ENCODE assay signal across 14 cellular contexts in the genomic region with DNA sequence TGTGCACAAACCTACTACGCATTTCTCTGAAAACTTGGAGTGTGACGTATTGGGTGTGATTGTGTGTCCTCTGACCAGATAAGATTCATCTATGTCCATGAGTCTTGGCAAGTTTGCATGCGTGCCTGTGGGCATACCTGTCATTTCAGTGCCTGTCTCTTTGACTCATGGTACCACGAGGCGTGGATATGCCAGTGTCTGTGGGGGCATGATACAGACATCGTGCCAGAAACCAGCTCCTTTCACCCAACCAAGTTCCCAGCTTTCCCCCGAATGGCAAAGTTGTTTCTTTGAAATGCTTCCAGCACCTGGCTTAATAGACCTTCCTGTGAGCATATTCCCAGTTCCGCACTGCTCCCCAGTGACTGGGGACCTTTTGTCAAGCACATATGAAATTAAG.
DNase-seq lines count a peak whose midpoint lies in the region; ATAC-seq and TF ChIP-seq lines count a peak whose summit lies in the region.
"Had no signal": no experiment of that assay in that cellular context is flagged by ENCODE, and none has a peak within 500 bp of the region (broad histone marks: within the 10 kb centered on the region; RNA-seq: fewer than 3 reads in every experiment).

No MANE protein-coding gene starts in this region.

- H3K14ac ChIP-seq in H9 (ENCODE audit: insufficient read depth, low read length) = no peak overlapping the region

- H3K27ac ChIP-seq in H9 (ENCODE audit: insufficient read length, low read depth, low read length) = no peak overlapping the region
- H3K27ac ChIP-seq: BLaER1 had no signal

- H3K9ac ChIP-seq in H9 (ENCODE audit: extremely low read depth, insufficient read length, low read length) = no peak overlapping the region
- H3K9ac ChIP-seq: BLaER1 had no signal

- no peak overlapping the region for H2BK120ac ChIP-seq in H9 (ENCODE audit: low read depth, low read length, poor library complexity, severe bottlenecking)

- H4K8ac ChIP-seq in H9 (replicated peaks; ENCODE audit: insufficient read length, low read depth, low read length) = no peak overlapping the region

- H3K27me3 ChIP-seq in H9 (ENCODE audit: insufficient read depth, low read length) = no peaks in the 10 kb centered on the region
- H3K27me3 ChIP-seq: BLaER1 had no signal

- H3K27ac Mint-ChIP-seq in activated naive CD8-positive, alpha-beta T cell treated with anti-CD3 and anti-CD28 coated beads, Interleukin-2, amount 10 ng/mL, durations not matched to agents 7 days and 5 days = no peak overlapping the region
- H3K27ac Mint-ChIP-seq in activated naive CD8-positive, alpha-beta T cell treated with anti-CD3 and anti-CD28 coated beads, Interleukin-2, amount 50 U/mL, for 24 hours = no peak overlapping the region
- no peak overlapping the region for H3K27ac Mint-ChIP-seq in H9
- no peak overlapping the region for H3K27ac Mint-ChIP-seq in endothelial cell (ENCODE audit: unreplicated experiment)
- H3K27ac Mint-ChIP-seq: CD8-positive, alpha-beta T cell; GM23338 had no signal

- H3K4me1 ChIP-seq in H9 (ENCODE audit: insufficient read depth, low read length) = no peaks in the 10 kb centered on the region

- H3K56ac ChIP-seq in H9 (ENCODE audit: insufficient read length, low read depth, low read length) = no peak overlapping the region

- peaks cover 17% of the 10 kb centered on the region for H3K4me1 Mint-ChIP-seq in activated naive CD8-positive, alpha-beta T cell treated with anti-CD3 and anti-CD28 coated beads, Interleukin-2, amount 10 ng/mL, durations not matched to agents 7 days and 5 days
- peaks cover 11% of the 10 kb centered on the region for H3K4me1 Mint-ChIP-seq in activated naive CD8-positive, alpha-beta T cell treated with anti-CD3 and anti-CD28 coated beads, Interleukin-2, amount 50 U/mL, for 24 hours
- no peaks in the 10 kb centered on the region for H3K4me1 Mint-ChIP-seq in H9
- H3K4me1 Mint-ChIP-seq in endothelial cell (ENCODE audit: unreplicated experiment) = peaks cover 5% of the 10 kb centered on the region

- no peak overlapping the region for H3K18ac ChIP-seq in H9 (ENCODE audit: insufficient read length, low read depth, low read length)

- no CpG with 5 or more reads among the region's 8 CpGs for WGBS in H9 (ENCODE audit: extremely low coverage, insufficient read length, low lambda C conversion rate)

- ATAC-seq in activated naive CD8-positive, alpha-beta T cell treated with anti-CD3 and anti-CD28 coated beads, Interleukin-2, amount 10 ng/mL, durations not matched to agents 7 days and 5 days (ENCODE audit: low read depth) = no peak
- no peak for ATAC-seq in activated naive CD8-positive, alpha-beta T cell treated with anti-CD3 and anti-CD28 coated beads, Interleukin-2, amount 50 U/mL, for 24 hours
- ATAC-seq in GM21381 (IDR thresholded peaks at IDR 0.05; ENCODE audit: unreplicated experiment) = no peak
- ATAC-seq: CD8-positive, alpha-beta T cell; GM12878; GM23338 had no signal

- H3K36me3 Mint-ChIP-seq in activated naive CD8-positive, alpha-beta T cell treated with anti-CD3 and anti-CD28 coated beads, Interleukin-2, amount 10 ng/mL, durations not matched to agents 7 days and 5 days = peaks cover 4% of the 10 kb centered on the region
- H3K36me3 Mint-ChIP-seq in activated naive CD8-positive, alpha-beta T cell treated with anti-CD3 and anti-CD28 coated beads, Interleukin-2, amount 50 U/mL, for 24 hours (ENCODE audit: low read depth) = no peaks in the 10 kb centered on the region
- H3K36me3 Mint-ChIP-seq in H9 (ENCODE audit: insufficient read depth in 1 of 3, low read depth in 3 of 3) = 0 out of 7 replicates have a peak, but pooled peaks cover 0 to 3% (median 0%) of the 10 kb centered on the region in 3 experiments
- no peaks in the 10 kb centered on the region for H3K36me3 Mint-ChIP-seq in endothelial cell (ENCODE audit: low read depth, unreplicated experiment)
- H3K36me3 Mint-ChIP-seq: CD8-positive, alpha-beta T cell had no signal

- H4K20me1 ChIP-seq in H9 (ENCODE audit: control insufficient read depth, insufficient read depth, insufficient read length) = no peaks in the 10 kb centered on the region
- H4K20me1 ChIP-seq: BLaER1 had no signal

- H3K79me1 ChIP-seq in H9 (ENCODE audit: insufficient read depth, low read depth, low read length, poor library complexity, severe bottlenecking) = no peaks in the 10 kb centered on the region

- no peak overlapping the region for H2BK15ac ChIP-seq in H9 (ENCODE audit: low read depth, low read length)

- POLR2A ChIA-PET in activated naive CD8-positive, alpha-beta T cell treated with anti-CD3 and anti-CD28 coated beads, Interleukin-2, amount 10 ng/mL, durations not matched to agents 7 days and 5 days (lab: Charles Lee) = no interaction called here

- no peaks in the 10 kb centered on the region for H3K23me2 ChIP-seq in H9 (ENCODE audit: insufficient read length, low read depth, low read length, poor library complexity, severe bottlenecking)

- H3K4me2 ChIP-seq in H9 (ENCODE audit: insufficient read depth, insufficient read length, low read length) = no peak overlapping the region
- H3K4me2 ChIP-seq: GM23338 had no signal

- H4K91ac ChIP-seq in H9 (ENCODE audit: insufficient read length, low read depth, low read length) = no peak overlapping the region

- H3K9me3 Mint-ChIP-seq in activated naive CD8-positive, alpha-beta T cell treated with anti-CD3 and anti-CD28 coated beads, Interleukin-2, amount 10 ng/mL, durations not matched to agents 7 days and 5 days = peaks cover 10% of the 10 kb centered on the region
- no peaks in the 10 kb centered on the region for H3K9me3 Mint-ChIP-seq in activated naive CD8-positive, alpha-beta T cell treated with anti-CD3 and anti-CD28 coated beads, Interleukin-2, amount 50 U/mL, for 24 hours
- H3K9me3 Mint-ChIP-seq in H9 (peaks cover 6 to 7% of the 10 kb centered on the region in 2 experiments), endothelial cell (ENCODE audit: unreplicated experiment) (no peaks in the 10 kb centered on the region)
- H3K9me3 Mint-ChIP-seq: CD8-positive, alpha-beta T cell had no signal

- H2BK5ac ChIP-seq in H9 (ENCODE audit: insufficient read length, low read length) = no peak overlapping the region

- H3K23ac ChIP-seq in H9 (ENCODE audit: insufficient read length, low read depth, low read length) = peak overlapping the region; percentile 13

- TF ChIP-seq CTCF in H9 (conservative IDR thresholded peaks at IDR 0.05) (no peak), endothelial cell (IDR thresholded peaks at IDR 0.05; ENCODE audit: unreplicated experiment) (no peak)

- H3K4ac ChIP-seq in H9 (ENCODE audit: low read depth, low read length) = no peak overlapping the region

- no peak overlapping the region for H2BK12ac ChIP-seq in H9 (ENCODE audit: insufficient read length, low read depth, low read length)

- no peak overlapping the region for H3T11ph ChIP-seq in H9 (ENCODE audit: low read length)

- H3K79me2 ChIP-seq in H9 (ENCODE audit: insufficient read depth, low read length) = no peaks in the 10 kb centered on the region

- no peak overlapping the region for H2BK20ac ChIP-seq in H9 (ENCODE audit: low read depth, low read length, poor library complexity, severe bottlenecking)

- DNase-seq in activated naive CD8-positive, alpha-beta T cell treated with anti-CD3 and anti-CD28 coated beads, Interleukin-2, amount 10 ng/mL, durations not matched to agents 7 days and 5 days = no peak
- no peak for DNase-seq in activated naive CD8-positive, alpha-beta T cell treated with anti-CD3 and anti-CD28 coated beads, Interleukin-2, amount 50 U/mL, for 24 hours
- DNase-seq in H9 (no peak), endothelial cell (ENCODE audit: low spot score) (no peak), midbrain (lab: John Stamatoyannopoulos, UW) (no peak)
- no peak for DNase-seq in stimulated activated CD4-positive, alpha-beta T cell treated with anti-CD3 and anti-CD28 coated beads, Interleukin-4, amount 100 ng/mL, for 24 hours
- DNase-seq: 8988T; Calu3; CD8-positive, alpha-beta T cell; EL had no signal

- no peak overlapping the region for H4K5ac ChIP-seq in H9 (ENCODE audit: insufficient read length, low read depth, low read length)

- H3K9me3 ChIP-seq in H9 (ENCODE audit: control insufficient read depth, low read depth, low read length) = no peaks in the 10 kb centered on the region
- H3K9me3 ChIP-seq: BLaER1 had no signal

- no peak overlapping the region for H2AFZ ChIP-seq in H9 (ENCODE audit: low read length)
- H2AFZ ChIP-seq: GM23338 had no signal

- peaks cover 9% of the 10 kb centered on the region for H3K27me3 Mint-ChIP-seq in activated naive CD8-positive, alpha-beta T cell treated with anti-CD3 and anti-CD28 coated beads, Interleukin-2, amount 10 ng/mL, durations not matched to agents 7 days and 5 days
- peaks cover 20% of the 10 kb centered on the region for H3K27me3 Mint-ChIP-seq in activated naive CD8-positive, alpha-beta T cell treated with anti-CD3 and anti-CD28 coated beads, Interleukin-2, amount 50 U/mL, for 24 hours
- peaks cover 28% of the 10 kb centered on the region for H3K27me3 Mint-ChIP-seq in H9 (ENCODE audit: low read depth)
- peaks cover 3% of the 10 kb centered on the region for H3K27me3 Mint-ChIP-seq in endothelial cell (ENCODE audit: unreplicated experiment)

- peak overlapping the region; percentile 43 for H3K4me3 Mint-ChIP-seq in activated naive CD8-positive, alpha-beta T cell treated with anti-CD3 and anti-CD28 coated beads, Interleukin-2, amount 10 ng/mL, durations not matched to agents 7 days and 5 days
- no peak overlapping the region for H3K4me3 Mint-ChIP-seq in activated naive CD8-positive, alpha-beta T cell treated with anti-CD3 and anti-CD28 coated beads, Interleukin-2, amount 50 U/mL, for 24 hours
- H3K4me3 Mint-ChIP-seq in H9 (no peak overlapping the region), endothelial cell (ENCODE audit: unreplicated experiment) (peak overlapping the region; percentile 54)
- H3K4me3 Mint-ChIP-seq: CD8-positive, alpha-beta T cell; GM23338 had no signal

- H2AK5ac ChIP-seq in H9 (ENCODE audit: insufficient read length, low read length) = no peak overlapping the region

Comparison
In these comparisons a context has a peak if more than half of its experiments do, and no peak if none do; other contexts are left out.
1. H3K4me3 Mint-ChIP-seq: peak in activated naive CD8-positive, alpha-beta T cell treated with anti-CD3 and anti-CD28 coated beads, Interleukin-2, amount 10 ng/mL, durations not matched to agents 7 days and 5 days (single experiment) and endothelial cell (single experiment); none in activated naive CD8-positive, alpha-beta T cell treated with anti-CD3 and anti-CD28 coated beads, Interleukin-2, amount 50 U/mL, for 24 hours (single experiment) and H9 (0 of 2).